In the genomic region with DNA sequence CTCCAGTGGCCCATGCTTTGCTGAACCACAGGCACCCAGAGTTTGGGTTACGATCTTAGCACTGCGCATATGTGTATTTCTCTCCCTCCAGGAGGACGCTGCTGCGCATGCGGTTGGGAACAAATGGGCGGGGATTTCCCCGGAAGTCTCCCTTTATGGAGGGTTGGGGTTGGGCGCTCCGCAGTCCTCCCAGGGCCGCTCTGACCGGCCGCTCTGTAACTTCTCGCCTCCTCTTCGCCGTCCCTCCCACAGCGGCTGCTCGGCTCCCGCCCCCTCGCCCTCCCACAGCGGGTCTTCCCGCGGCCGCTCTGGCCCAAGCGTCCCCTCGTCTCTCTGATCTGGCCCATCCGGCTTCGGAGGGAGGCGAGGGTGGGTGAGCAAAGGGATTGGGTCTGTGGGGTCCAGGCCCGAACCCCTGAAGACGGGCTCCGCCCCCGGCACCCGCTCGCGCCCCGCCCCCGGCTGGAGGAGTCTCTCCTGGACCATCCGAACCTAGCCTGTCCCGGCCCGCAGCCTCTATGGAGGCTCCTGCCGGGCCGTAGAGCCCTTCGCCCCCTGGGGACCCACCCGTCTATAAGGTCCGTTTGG, we compare ENCODE assay signal across 1 cellular context.
TF ChIP-seq lines count a peak whose summit lies in the region.

A gene with protein sequence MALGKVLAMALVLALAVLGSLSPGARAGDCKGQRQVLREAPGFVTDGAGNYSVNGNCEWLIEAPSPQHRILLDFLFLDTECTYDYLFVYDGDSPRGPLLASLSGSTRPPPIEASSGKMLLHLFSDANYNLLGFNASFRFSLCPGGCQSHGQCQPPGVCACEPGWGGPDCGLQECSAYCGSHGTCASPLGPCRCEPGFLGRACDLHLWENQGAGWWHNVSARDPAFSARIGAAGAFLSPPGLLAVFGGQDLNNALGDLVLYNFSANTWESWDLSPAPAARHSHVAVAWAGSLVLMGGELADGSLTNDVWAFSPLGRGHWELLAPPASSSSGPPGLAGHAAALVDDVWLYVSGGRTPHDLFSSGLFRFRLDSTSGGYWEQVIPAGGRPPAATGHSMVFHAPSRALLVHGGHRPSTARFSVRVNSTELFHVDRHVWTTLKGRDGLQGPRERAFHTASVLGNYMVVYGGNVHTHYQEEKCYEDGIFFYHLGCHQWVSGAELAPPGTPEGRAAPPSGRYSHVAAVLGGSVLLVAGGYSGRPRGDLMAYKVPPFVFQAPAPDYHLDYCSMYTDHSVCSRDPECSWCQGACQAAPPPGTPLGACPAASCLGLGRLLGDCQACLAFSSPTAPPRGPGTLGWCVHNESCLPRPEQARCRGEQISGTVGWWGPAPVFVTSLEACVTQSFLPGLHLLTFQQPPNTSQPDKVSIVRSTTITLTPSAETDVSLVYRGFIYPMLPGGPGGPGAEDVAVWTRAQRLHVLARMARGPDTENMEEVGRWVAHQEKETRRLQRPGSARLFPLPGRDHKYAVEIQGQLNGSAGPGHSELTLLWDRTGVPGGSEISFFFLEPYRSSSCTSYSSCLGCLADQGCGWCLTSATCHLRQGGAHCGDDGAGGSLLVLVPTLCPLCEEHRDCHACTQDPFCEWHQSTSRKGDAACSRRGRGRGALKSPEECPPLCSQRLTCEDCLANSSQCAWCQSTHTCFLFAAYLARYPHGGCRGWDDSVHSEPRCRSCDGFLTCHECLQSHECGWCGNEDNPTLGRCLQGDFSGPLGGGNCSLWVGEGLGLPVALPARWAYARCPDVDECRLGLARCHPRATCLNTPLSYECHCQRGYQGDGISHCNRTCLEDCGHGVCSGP (N-terminal part only) (plus strand): TSS at position 328 of the 588 bp plus-strand sequence. CDS start 609 bp downstream, outside the sequence.

TF ChIP-seq in HepG2, 621 proteins besides CTCF, POLR2A, EP300 and RAD21 (continued from another document and continues in another):
- TF ChIP-seq KDM5A (IDR thresholded peaks at IDR 0.05; ENCODE audit: borderline replicate concordance, low read length) (peak; percentile 83), ASH2L (IDR thresholded peaks at IDR 0.05; ENCODE audit: insufficient read length, low read depth, low read length) (peak; percentile 63), NFIC (IDR thresholded peaks at IDR 0.05; ENCODE audit: low read length) (no peak), ZNF501 (CRISPR knock-in tag; IDR thresholded peaks at IDR 0.05) (peak; percentile 76; the same call in 1 of the 2 replicates), ZBTB7B (CRISPR knock-in tag; IDR thresholded peaks at IDR 0.05) (peak; percentile 46; the same call in 1 of the 2 replicates), ZNF567 (CRISPR knock-in tag; IDR thresholded peaks at IDR 0.05; ENCODE audit: borderline replicate concordance) (no peak), ELF1 (CRISPR knock-in tag; IDR thresholded peaks at IDR 0.05) (peak; percentile 88), ZNF350 (CRISPR knock-in tag; IDR thresholded peaks at IDR 0.05; ENCODE audit: borderline replicate concordance, low read depth) (peak; percentile 79; the same call in 1 of the 2 replicates), CHCHD3 (CRISPR knock-in tag; IDR thresholded peaks at IDR 0.05) (no peak), ELF3 (CRISPR knock-in tag; IDR thresholded peaks at IDR 0.05) (no peak), YEATS2 (CRISPR knock-in tag; IDR thresholded peaks at IDR 0.05; ENCODE audit: borderline replicate concordance) (peak; percentile 82; the same call in 1 of the 2 replicates), GABPA (IDR thresholded peaks at IDR 0.05; ENCODE audit: low read depth, low read length) (peak; percentile 71), GABPA (CRISPR knock-in tag; IDR thresholded peaks at IDR 0.05; ENCODE audit: low read depth) (peak; percentile 92), ZNF180 (CRISPR knock-in tag; IDR thresholded peaks at IDR 0.05; ENCODE audit: borderline replicate concordance, low read depth) (no peak), ZNF737 (CRISPR knock-in tag; IDR thresholded peaks at IDR 0.05; ENCODE audit: borderline replicate concordance) (no peak), ZBTB20 (CRISPR knock-in tag; IDR thresholded peaks at IDR 0.05; ENCODE audit: borderline replicate concordance, low read depth) (peak; percentile 28; the same call in 1 of the 2 replicates), SOX6 (IDR thresholded peaks at IDR 0.05) (no peak), SOX6 (CRISPR knock-in tag; IDR thresholded peaks at IDR 0.05) (peak; percentile 64), HOXD1 (CRISPR knock-in tag; IDR thresholded peaks at IDR 0.05) (peak; percentile 35; the same call in 1 of the 2 replicates), HNRNPH1 (optimal IDR thresholded peaks at IDR 0.05; ENCODE audit: low read depth, low read length) (peak; percentile 83), ZNF766 (CRISPR knock-in tag; IDR thresholded peaks at IDR 0.05; ENCODE audit: borderline replicate concordance) (no peak)
- TF ChIP-seq, protein P1, sequence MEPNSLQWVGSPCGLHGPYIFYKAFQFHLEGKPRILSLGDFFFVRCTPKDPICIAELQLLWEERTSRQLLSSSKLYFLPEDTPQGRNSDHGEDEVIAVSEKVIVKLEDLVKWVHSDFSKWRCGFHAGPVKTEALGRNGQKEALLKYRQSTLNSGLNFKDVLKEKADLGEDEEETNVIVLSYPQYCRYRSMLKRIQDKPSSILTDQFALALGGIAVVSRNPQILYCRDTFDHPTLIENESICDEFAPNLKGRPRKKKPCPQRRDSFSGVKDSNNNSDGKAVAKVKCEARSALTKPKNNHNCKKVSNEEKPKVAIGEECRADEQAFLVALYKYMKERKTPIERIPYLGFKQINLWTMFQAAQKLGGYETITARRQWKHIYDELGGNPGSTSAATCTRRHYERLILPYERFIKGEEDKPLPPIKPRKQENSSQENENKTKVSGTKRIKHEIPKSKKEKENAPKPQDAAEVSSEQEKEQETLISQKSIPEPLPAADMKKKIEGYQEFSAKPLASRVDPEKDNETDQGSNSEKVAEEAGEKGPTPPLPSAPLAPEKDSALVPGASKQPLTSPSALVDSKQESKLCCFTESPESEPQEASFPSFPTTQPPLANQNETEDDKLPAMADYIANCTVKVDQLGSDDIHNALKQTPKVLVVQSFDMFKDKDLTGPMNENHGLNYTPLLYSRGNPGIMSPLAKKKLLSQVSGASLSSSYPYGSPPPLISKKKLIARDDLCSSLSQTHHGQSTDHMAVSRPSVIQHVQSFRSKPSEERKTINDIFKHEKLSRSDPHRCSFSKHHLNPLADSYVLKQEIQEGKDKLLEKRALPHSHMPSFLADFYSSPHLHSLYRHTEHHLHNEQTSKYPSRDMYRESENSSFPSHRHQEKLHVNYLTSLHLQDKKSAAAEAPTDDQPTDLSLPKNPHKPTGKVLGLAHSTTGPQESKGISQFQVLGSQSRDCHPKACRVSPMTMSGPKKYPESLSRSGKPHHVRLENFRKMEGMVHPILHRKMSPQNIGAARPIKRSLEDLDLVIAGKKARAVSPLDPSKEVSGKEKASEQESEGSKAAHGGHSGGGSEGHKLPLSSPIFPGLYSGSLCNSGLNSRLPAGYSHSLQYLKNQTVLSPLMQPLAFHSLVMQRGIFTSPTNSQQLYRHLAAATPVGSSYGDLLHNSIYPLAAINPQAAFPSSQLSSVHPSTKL (CRISPR knock-in tag; IDR thresholded peaks at IDR 0.05), result peak; percentile 58
- TF ChIP-seq, protein P2, sequence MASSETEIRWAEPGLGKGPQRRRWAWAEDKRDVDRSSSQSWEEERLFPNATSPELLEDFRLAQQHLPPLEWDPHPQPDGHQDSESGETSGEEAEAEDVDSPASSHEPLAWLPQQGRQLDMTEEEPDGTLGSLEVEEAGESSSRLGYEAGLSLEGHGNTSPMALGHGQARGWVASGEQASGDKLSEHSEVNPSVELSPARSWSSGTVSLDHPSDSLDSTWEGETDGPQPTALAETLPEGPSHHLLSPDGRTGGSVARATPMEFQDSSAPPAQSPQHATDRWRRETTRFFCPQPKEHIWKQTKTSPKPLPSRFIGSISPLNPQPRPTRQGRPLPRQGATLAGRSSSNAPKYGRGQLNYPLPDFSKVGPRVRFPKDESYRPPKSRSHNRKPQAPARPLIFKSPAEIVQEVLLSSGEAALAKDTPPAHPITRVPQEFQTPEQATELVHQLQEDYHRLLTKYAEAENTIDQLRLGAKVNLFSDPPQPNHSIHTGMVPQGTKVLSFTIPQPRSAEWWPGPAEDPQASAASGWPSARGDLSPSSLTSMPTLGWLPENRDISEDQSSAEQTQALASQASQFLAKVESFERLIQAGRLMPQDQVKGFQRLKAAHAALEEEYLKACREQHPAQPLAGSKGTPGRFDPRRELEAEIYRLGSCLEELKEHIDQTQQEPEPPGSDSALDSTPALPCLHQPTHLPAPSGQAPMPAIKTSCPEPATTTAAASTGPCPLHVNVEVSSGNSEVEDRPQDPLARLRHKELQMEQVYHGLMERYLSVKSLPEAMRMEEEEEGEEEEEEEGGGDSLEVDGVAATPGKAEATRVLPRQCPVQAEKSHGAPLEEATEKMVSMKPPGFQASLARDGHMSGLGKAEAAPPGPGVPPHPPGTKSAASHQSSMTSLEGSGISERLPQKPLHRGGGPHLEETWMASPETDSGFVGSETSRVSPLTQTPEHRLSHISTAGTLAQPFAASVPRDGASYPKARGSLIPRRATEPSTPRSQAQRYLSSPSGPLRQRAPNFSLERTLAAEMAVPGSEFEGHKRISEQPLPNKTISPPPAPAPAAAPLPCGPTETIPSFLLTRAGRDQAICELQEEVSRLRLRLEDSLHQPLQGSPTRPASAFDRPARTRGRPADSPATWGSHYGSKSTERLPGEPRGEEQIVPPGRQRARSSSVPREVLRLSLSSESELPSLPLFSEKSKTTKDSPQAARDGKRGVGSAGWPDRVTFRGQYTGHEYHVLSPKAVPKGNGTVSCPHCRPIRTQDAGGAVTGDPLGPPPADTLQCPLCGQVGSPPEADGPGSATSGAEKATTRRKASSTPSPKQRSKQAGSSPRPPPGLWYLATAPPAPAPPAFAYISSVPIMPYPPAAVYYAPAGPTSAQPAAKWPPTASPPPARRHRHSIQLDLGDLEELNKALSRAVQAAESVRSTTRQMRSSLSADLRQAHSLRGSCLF (CRISPR knock-in tag; IDR thresholded peaks at IDR 0.05; ENCODE audit: borderline replicate concordance), result no peak
- TF ChIP-seq, protein P3, sequence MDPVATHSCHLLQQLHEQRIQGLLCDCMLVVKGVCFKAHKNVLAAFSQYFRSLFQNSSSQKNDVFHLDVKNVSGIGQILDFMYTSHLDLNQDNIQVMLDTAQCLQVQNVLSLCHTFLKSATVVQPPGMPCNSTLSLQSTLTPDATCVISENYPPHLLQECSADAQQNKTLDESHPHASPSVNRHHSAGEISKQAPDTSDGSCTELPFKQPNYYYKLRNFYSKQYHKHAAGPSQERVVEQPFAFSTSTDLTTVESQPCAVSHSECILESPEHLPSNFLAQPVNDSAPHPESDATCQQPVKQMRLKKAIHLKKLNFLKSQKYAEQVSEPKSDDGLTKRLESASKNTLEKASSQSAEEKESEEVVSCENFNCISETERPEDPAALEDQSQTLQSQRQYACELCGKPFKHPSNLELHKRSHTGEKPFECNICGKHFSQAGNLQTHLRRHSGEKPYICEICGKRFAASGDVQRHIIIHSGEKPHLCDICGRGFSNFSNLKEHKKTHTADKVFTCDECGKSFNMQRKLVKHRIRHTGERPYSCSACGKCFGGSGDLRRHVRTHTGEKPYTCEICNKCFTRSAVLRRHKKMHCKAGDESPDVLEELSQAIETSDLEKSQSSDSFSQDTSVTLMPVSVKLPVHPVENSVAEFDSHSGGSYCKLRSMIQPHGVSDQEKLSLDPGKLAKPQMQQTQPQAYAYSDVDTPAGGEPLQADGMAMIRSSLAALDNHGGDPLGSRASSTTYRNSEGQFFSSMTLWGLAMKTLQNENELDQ (CRISPR knock-in tag; IDR thresholded peaks at IDR 0.05; ENCODE audit: borderline replicate concordance), result no peak
- TF ChIP-seq, protein P4, sequence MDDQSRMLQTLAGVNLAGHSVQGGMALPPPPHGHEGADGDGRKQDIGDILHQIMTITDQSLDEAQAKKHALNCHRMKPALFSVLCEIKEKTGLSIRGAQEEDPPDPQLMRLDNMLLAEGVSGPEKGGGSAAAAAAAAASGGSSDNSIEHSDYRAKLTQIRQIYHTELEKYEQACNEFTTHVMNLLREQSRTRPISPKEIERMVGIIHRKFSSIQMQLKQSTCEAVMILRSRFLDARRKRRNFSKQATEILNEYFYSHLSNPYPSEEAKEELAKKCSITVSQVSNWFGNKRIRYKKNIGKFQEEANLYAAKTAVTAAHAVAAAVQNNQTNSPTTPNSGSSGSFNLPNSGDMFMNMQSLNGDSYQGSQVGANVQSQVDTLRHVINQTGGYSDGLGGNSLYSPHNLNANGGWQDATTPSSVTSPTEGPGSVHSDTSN (CRISPR knock-in tag; IDR thresholded peaks at IDR 0.05; ENCODE audit: borderline replicate concordance), result no peak
- TF ChIP-seq, protein P5, sequence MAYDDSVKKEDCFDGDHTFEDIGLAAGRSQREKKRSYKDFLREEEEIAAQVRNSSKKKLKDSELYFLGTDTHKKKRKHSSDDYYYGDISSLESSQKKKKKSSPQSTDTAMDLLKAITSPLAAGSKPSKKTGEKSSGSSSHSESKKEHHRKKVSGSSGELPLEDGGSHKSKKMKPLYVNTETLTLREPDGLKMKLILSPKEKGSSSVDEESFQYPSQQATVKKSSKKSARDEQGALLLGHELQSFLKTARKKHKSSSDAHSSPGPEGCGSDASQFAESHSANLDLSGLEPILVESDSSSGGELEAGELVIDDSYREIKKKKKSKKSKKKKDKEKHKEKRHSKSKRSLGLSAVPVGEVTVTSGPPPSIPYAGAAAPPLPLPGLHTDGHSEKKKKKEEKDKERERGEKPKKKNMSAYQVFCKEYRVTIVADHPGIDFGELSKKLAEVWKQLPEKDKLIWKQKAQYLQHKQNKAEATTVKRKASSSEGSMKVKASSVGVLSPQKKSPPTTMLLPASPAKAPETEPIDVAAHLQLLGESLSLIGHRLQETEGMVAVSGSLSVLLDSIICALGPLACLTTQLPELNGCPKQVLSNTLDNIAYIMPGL (CRISPR knock-in tag; IDR thresholded peaks at IDR 0.05; ENCODE audit: borderline replicate concordance in 1 of 2, low read depth in 1 of 2), result peak; percentile 74 to 82; a peak in 3 of 4 replicates
- TF ChIP-seq, protein P6, sequence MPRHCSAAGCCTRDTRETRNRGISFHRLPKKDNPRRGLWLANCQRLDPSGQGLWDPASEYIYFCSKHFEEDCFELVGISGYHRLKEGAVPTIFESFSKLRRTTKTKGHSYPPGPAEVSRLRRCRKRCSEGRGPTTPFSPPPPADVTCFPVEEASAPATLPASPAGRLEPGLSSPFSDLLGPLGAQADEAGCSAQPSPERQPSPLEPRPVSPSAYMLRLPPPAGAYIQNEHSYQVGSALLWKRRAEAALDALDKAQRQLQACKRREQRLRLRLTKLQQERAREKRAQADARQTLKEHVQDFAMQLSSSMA (CRISPR knock-in tag; IDR thresholded peaks at IDR 0.05), result 0 out of 2 replicates have a peak, but pooled peaks have one; percentile 60
- TF ChIP-seq, protein P7, sequence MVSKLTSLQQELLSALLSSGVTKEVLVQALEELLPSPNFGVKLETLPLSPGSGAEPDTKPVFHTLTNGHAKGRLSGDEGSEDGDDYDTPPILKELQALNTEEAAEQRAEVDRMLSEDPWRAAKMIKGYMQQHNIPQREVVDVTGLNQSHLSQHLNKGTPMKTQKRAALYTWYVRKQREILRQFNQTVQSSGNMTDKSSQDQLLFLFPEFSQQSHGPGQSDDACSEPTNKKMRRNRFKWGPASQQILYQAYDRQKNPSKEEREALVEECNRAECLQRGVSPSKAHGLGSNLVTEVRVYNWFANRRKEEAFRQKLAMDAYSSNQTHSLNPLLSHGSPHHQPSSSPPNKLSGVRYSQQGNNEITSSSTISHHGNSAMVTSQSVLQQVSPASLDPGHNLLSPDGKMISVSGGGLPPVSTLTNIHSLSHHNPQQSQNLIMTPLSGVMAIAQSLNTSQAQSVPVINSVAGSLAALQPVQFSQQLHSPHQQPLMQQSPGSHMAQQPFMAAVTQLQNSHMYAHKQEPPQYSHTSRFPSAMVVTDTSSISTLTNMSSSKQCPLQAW (CRISPR knock-in tag; IDR thresholded peaks at IDR 0.05), result peak; percentile 77; the same call in 1 of the 2 replicates
- TF ChIP-seq, protein P8, sequence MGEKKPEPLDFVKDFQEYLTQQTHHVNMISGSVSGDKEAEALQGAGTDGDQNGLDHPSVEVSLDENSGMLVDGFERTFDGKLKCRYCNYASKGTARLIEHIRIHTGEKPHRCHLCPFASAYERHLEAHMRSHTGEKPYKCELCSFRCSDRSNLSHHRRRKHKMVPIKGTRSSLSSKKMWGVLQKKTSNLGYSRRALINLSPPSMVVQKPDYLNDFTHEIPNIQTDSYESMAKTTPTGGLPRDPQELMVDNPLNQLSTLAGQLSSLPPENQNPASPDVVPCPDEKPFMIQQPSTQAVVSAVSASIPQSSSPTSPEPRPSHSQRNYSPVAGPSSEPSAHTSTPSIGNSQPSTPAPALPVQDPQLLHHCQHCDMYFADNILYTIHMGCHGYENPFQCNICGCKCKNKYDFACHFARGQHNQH (CRISPR knock-in tag; IDR thresholded peaks at IDR 0.05), result peak; percentile 60
